In genomic region chr14:35161231-35161630, GRCh38 we compare ENCODE assay signal across 10 cellular contexts. TPM values are rescaled to one million over a fixed set of nuclear protein-coding genes. Genes with fewer than 3 reads are reported as not detected.
DNase-seq lines count a peak whose midpoint lies in the region; ATAC-seq lines count a peak whose summit lies in the region.
"Had no signal": no experiment of that assay in that cellular context is flagged by ENCODE, and none has a peak within 500 bp of the region (broad histone marks: within the 10 kb centered on the region; RNA-seq: fewer than 3 reads in every experiment).

No MANE protein-coding gene starts in this region.

- H4K5ac ChIP-seq in mesendoderm (ENCODE audit: low read length), result no peak overlapping the region

- no peak overlapping the region for H2BK15ac ChIP-seq in mesendoderm (replicated peaks; ENCODE audit: low read depth)

- no peak overlapping the region for H2BK120ac ChIP-seq in mesendoderm (ENCODE audit: low read depth, low read length)

- H3K18ac ChIP-seq in mesendoderm (ENCODE audit: low read length), result no peak overlapping the region

- H3K79me1 ChIP-seq in mesendoderm (ENCODE audit: low read length), result no peaks in the 10 kb centered on the region

- no peaks in the 10 kb centered on the region for H3K79me2 ChIP-seq in mesendoderm (ENCODE audit: control insufficient read depth, insufficient read depth, low read length)

- H3K23ac ChIP-seq in mesendoderm (ENCODE audit: low read length), result no peak overlapping the region

- peaks cover 2% of the 10 kb centered on the region for H3K4me1 ChIP-seq in mesendoderm (ENCODE audit: control insufficient read depth, low read depth, low read length)

- H3K36me3 ChIP-seq in mesendoderm (ENCODE audit: control insufficient read depth, insufficient read depth, low read length), result no peaks in the 10 kb centered on the region

- no peak overlapping the region for H3K4ac ChIP-seq in mesendoderm (ENCODE audit: low read depth, low read length)

- H3K4me3 ChIP-seq in mesendoderm (ENCODE audit: low read length), result no peak overlapping the region
- H3K4me3 ChIP-seq: mucosa of descending colon, vagina had no signal

- no peak overlapping the region for H3K4me2 ChIP-seq in mesendoderm (ENCODE audit: low read length)

- H4K8ac ChIP-seq in mesendoderm (ENCODE audit: low read depth, low read length), result no peak overlapping the region

- peak overlapping the region; percentile 40 for H3K56ac ChIP-seq in mesendoderm (ENCODE audit: low read length)

- no peak overlapping the region for H3K9ac ChIP-seq in mesendoderm (ENCODE audit: low read length)

- H2AK5ac ChIP-seq in mesendoderm (ENCODE audit: low read length), result no peak overlapping the region

- H2BK5ac ChIP-seq in mesendoderm (ENCODE audit: low read length), result no peak overlapping the region

- H3K27ac ChIP-seq in mesendoderm (ENCODE audit: low read depth, low read length), result no peak overlapping the region
- H3K27ac ChIP-seq: vagina had no signal

- ATAC-seq in HG03565 (IDR thresholded peaks at IDR 0.05; ENCODE audit: unreplicated experiment) (peak; percentile 53), GM21786 (IDR thresholded peaks at IDR 0.05; ENCODE audit: unreplicated experiment) (no peak)
- ATAC-seq: mucosa of descending colon had no signal

- peak; percentile 67 for DNase-seq in ELR (ENCODE audit: low read depth)
- peak; percentile 9 for DNase-seq in astrocyte of the hippocampus (ENCODE audit: low read depth, low spot score)
- DNase-seq in mesendoderm, result no peak
- DNase-seq in NCI-H146 (lab: John Stamatoyannopoulos, UW), result no peak
- no peak for DNase-seq in activated effector memory CD4-positive, alpha-beta T cell treated with anti-CD3 and anti-CD28 coated beads, Interleukin-2, amount 50 U/mL, for 16 hours
- DNase-seq: mucosa of descending colon, NCI-H1694 treated with DMSO at 0.1 percent for 48 hours had no signal

- H3K27me3 ChIP-seq in mesendoderm (ENCODE audit: insufficient read depth, low read length, poor library complexity), result no peaks in the 10 kb centered on the region
- H3K27me3 ChIP-seq: vagina had no signal

- WGBS in mesendoderm (ENCODE audit: extremely low coverage, insufficient coverage, low lambda C conversion rate), result no CpG with 5 or more reads among the region's 5 CpGs

RNA-seq across cellular contexts. Expression of gene PRORP, which starts 38.9 kb away (rescaled TPM):
- polyA plus RNA-seq in mesendoderm (2013, experiment 1 of 2), result 42.4 TPM
- 42.3 TPM for polyA plus RNA-seq in mesendoderm (2013, experiment 2 of 2)

RNA-seq across cellular contexts. Expression of gene PPP2R3C, which starts 39.4 kb away (rescaled TPM):
- 41.4 TPM for polyA plus RNA-seq in mesendoderm (2013, experiment 1 of 2)
- 40.6 TPM for polyA plus RNA-seq in mesendoderm (2013, experiment 2 of 2)

Comparison
In these comparisons a context has a peak if more than half of its experiments do, and no peak if none do; other contexts are left out.
1. DNase-seq: peak in ELR (single experiment) and astrocyte of the hippocampus (single experiment); none in mesendoderm (single experiment), NCI-H146 (single experiment) and activated effector memory CD4-positive, alpha-beta T cell treated with anti-CD3 and anti-CD28 coated beads, Interleukin-2, amount 50 U/mL, for 16 hours (single experiment).